Comparison of ENCODE assay signal across 14 cellular contexts in genomic region chr2:64923385-64923710, GRCh38.
"Had no signal": no experiment of that assay in that cellular context is flagged by ENCODE, and none has a peak within 500 bp of the region (broad histone marks: within the 10 kb centered on the region; RNA-seq: fewer than 3 reads in every experiment).

No MANE protein-coding gene starts in this region.

- H3K36me3 ChIP-seq: breast epithelium, esophagus muscularis mucosa, stomach, thoracic aorta had no signal

- H3K27ac ChIP-seq: breast epithelium, esophagus muscularis mucosa, stomach, thoracic aorta had no signal

- H3K4me3 ChIP-seq: breast epithelium, esophagus muscularis mucosa, stomach, thoracic aorta had no signal

- ATAC-seq: activated CD4-positive, CD25-positive, alpha-beta regulatory T cell treated with anti-CD3 and anti-CD28 coated beads, Interleukin-2, amount 50 U/mL, for 24 hours; left colon had no signal

- H3K4me1 ChIP-seq: breast epithelium had no signal

- DNase-seq: activated CD4-positive, alpha-beta memory T cell treated with anti-CD3 and anti-CD28 coated beads for 36 hours; activated gamma-delta T cell; activated naive CD8-positive, alpha-beta T cell treated with anti-CD3 and anti-CD28 coated beads, Interleukin-2, amount 10 ng/mL, durations not matched to agents 7 days and 5 days; activated T-cell treated with anti-CD3 and anti-CD28 coated beads, Interleukin-2, amount 50 U/mL, for 48 hours; immature natural killer cell; left colon; mammary epithelial cell; stimulated activated CD4-positive, alpha-beta T cell treated with anti-CD3 and anti-CD28 coated beads, Interleukin-4, amount 100 ng/mL, for 1 hour; stimulated activated CD8-positive, alpha-beta memory T cell treated with anti-CD3 and anti-CD28 coated beads, Interleukin-4, amount 100 ng/mL, for 48 hours; stomach had no signal

- H3K27me3 ChIP-seq: breast epithelium, esophagus muscularis mucosa, stomach had no signal

- H3K9me3 ChIP-seq: breast epithelium, esophagus muscularis mucosa, thoracic aorta had no signal
